Comparison of ENCODE assay signal across 1 cellular context in the genomic region with DNA sequence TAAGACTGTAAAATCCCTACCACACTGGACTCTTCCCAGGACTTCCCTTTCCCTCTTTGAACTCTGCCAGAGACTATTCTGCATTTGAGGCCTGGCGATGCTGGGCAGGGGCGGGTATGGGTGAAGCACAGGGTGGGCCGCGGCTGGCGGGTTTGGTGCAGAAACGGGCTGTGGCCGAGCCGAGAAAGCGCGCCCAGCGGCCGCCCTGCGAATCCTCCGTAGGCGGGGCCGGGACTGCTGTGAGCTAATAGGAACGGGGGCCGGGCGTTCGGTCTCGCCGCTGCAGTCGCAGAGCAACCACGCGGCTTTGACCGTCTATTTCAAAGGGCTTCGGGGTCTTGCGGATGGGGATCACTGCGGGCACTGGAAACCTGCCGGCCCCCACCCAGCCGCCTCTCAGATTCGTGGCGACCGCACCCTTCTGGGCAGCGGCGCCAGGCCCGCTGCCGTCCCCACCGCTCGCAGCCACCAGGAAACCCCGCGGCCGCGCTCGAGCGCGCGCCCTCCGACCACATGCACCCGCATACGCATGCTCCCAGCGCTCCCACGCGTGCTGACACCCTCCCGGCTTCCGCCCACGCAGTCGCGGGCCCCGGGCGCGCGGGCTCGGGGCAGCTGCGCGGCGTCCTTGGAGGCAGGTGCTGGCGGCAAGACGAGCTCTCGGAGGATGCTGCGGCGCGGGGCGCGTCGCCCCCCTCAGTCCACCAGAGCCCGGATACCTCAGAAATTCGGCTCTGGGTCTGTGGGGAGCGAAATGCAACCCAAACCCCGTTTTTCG.
TF ChIP-seq lines count a peak whose summit lies in the region.

No MANE protein-coding gene starts in this region.

TF ChIP-seq in K562, 482 proteins besides CTCF, POLR2A, EP300 and RAD21 (continued from another document and continues in another):
- TF ChIP-seq ZNF512 (tag; IDR thresholded peaks at IDR 0.05) (no peak), ZBTB33 (CRISPR knock-in tag; IDR thresholded peaks at IDR 0.05) (no peak), HINFP (tag; conservative IDR thresholded peaks at IDR 0.05; ENCODE audit: low read depth) (no peak), ATF7 (IDR thresholded peaks at IDR 0.05) (peak; percentile 66), NRF1 (conservative IDR thresholded peaks at IDR 0.05 in 1 of 2, IDR thresholded peaks at IDR 0.05 in 1 of 2) (peak; percentile 87 to 89), ZZZ3 (IDR thresholded peaks at IDR 0.05) (no peak), LEF1 (IDR thresholded peaks at IDR 0.05) (no peak), KDM5B (IDR thresholded peaks at IDR 0.05; ENCODE audit: insufficient replicate concordance, low read depth, low read length) (peak; percentile 76), EGR1 (conservative IDR thresholded peaks at IDR 0.05) (peak; percentile 91), ZNF79 (CRISPR knock-in tag; IDR thresholded peaks at IDR 0.05; ENCODE audit: low read depth) (no peak), HMBOX1 (IDR thresholded peaks at IDR 0.05) (no peak), ZNF184 (CRISPR knock-in tag; IDR thresholded peaks at IDR 0.05) (no peak), ZNF830 (CRISPR knock-in tag; IDR thresholded peaks at IDR 0.05) (no peak), ZNF274 (IDR thresholded peaks at IDR 0.05; ENCODE audit: borderline replicate concordance, low read depth, low read length) (no peak), ELK1 (CRISPR knock-in tag; IDR thresholded peaks at IDR 0.05) (no peak), HMGXB4 (CRISPR knock-in tag; IDR thresholded peaks at IDR 0.05) (0 out of 2 replicates have a peak, but pooled peaks have one; percentile 34), MAFF (IDR thresholded peaks at IDR 0.05; ENCODE audit: low read length) (no peak), ZNF197 (CRISPR knock-in tag; IDR thresholded peaks at IDR 0.05; ENCODE audit: low read depth) (no peak), ATF6 (CRISPR knock-in tag; IDR thresholded peaks at IDR 0.05) (0 out of 2 replicates have a peak, but pooled peaks have one; percentile 36), ZNF507 (tag; conservative IDR thresholded peaks at IDR 0.05) (no peak), PPARD (CRISPR knock-in tag; IDR thresholded peaks at IDR 0.05) (no peak), NCOR1 (IDR thresholded peaks at IDR 0.05) (no peak), CBX8 (IDR thresholded peaks at IDR 0.05; ENCODE audit: borderline replicate concordance, extremely low read depth, low read depth, low read length, poor library complexity, severe bottlenecking) (no peak), ILK (tag; IDR thresholded peaks at IDR 0.05; ENCODE audit: borderline replicate concordance, low read depth) (no peak), MBD1 (CRISPR knock-in tag; IDR thresholded peaks at IDR 0.05) (no peak), HIVEP1 (CRISPR knock-in tag; IDR thresholded peaks at IDR 0.05) (no peak), MCM3 (IDR thresholded peaks at IDR 0.05) (no peak), JUNB (CRISPR knock-in tag; conservative IDR thresholded peaks at IDR 0.05) (no peak), ZBTB1 (CRISPR knock-in tag; IDR thresholded peaks at IDR 0.05; ENCODE audit: borderline replicate concordance, low read depth) (peak; percentile 73; the same call in 1 of the 2 replicates), ARNT (IDR thresholded peaks at IDR 0.05) (no peak)
- TF ChIP-seq, protein P1, sequence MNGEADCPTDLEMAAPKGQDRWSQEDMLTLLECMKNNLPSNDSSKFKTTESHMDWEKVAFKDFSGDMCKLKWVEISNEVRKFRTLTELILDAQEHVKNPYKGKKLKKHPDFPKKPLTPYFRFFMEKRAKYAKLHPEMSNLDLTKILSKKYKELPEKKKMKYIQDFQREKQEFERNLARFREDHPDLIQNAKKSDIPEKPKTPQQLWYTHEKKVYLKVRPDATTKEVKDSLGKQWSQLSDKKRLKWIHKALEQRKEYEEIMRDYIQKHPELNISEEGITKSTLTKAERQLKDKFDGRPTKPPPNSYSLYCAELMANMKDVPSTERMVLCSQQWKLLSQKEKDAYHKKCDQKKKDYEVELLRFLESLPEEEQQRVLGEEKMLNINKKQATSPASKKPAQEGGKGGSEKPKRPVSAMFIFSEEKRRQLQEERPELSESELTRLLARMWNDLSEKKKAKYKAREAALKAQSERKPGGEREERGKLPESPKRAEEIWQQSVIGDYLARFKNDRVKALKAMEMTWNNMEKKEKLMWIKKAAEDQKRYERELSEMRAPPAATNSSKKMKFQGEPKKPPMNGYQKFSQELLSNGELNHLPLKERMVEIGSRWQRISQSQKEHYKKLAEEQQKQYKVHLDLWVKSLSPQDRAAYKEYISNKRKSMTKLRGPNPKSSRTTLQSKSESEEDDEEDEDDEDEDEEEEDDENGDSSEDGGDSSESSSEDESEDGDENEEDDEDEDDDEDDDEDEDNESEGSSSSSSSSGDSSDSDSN (IDR thresholded peaks at IDR 0.05; ENCODE audit: borderline replicate concordance in 1 of 2, low read depth in 2 of 2, low read length in 2 of 2), result peak in 1 of 2 experiments; percentile 76; a peak in 2 of 4 replicates
- TF ChIP-seq, protein P2, sequence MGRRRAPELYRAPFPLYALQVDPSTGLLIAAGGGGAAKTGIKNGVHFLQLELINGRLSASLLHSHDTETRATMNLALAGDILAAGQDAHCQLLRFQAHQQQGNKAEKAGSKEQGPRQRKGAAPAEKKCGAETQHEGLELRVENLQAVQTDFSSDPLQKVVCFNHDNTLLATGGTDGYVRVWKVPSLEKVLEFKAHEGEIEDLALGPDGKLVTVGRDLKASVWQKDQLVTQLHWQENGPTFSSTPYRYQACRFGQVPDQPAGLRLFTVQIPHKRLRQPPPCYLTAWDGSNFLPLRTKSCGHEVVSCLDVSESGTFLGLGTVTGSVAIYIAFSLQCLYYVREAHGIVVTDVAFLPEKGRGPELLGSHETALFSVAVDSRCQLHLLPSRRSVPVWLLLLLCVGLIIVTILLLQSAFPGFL (CRISPR knock-in tag; IDR thresholded peaks at IDR 0.05), result no peak
- TF ChIP-seq, protein P3, sequence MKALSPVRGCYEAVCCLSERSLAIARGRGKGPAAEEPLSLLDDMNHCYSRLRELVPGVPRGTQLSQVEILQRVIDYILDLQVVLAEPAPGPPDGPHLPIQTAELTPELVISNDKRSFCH (CRISPR knock-in tag; IDR thresholded peaks at IDR 0.05), result no peak
- TF ChIP-seq, protein P3 (tag; IDR thresholded peaks at IDR 0.05), result no peak
- TF ChIP-seq, protein P4, sequence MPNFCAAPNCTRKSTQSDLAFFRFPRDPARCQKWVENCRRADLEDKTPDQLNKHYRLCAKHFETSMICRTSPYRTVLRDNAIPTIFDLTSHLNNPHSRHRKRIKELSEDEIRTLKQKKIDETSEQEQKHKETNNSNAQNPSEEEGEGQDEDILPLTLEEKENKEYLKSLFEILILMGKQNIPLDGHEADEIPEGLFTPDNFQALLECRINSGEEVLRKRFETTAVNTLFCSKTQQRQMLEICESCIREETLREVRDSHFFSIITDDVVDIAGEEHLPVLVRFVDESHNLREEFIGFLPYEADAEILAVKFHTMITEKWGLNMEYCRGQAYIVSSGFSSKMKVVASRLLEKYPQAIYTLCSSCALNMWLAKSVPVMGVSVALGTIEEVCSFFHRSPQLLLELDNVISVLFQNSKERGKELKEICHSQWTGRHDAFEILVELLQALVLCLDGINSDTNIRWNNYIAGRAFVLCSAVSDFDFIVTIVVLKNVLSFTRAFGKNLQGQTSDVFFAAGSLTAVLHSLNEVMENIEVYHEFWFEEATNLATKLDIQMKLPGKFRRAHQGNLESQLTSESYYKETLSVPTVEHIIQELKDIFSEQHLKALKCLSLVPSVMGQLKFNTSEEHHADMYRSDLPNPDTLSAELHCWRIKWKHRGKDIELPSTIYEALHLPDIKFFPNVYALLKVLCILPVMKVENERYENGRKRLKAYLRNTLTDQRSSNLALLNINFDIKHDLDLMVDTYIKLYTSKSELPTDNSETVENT (CRISPR knock-in tag; IDR thresholded peaks at IDR 0.05), result peak; percentile 66
